ENCODE assay signal across 18 cellular contexts in the genomic region with DNA sequence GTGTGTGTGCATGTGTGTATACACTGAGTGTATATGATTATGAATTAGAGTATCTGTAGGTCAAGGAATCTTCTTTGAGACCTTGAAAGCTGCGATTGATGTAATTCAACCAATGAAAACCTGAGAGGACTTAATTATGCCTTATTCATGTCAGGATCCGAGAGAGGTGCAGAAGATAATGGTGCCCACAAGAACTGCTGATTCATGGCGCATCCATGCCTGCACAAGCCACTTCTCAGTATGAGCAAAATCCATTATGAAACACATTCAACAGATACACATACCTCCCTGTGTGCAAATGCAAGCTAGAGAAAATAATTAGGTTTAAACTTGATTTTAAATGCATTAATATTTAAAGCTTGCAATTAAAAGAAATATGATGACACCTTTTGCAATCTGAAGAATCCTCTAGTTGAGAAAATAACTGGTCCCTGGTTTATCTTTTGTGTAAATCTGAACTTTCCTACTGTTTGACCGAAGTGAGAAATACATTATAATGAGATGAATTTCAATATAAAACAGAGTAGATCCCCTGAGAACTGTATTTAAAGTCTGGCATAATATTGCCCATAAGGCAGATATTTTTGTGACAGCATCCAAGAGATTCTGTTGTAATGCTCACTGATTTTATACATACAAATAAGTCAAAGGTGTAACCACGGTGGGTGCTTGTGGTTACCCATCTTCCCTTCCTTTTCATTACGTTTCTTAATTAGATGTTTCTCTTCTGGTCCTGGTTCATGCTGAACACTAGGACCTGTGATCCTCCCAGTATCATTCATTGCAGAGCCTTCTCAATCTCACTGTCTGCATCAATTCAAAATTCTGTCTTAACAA.
"Had no signal": no experiment of that assay in that cellular context is flagged by ENCODE, and none has a peak within 500 bp of the region (broad histone marks: within the 10 kb centered on the region; RNA-seq: fewer than 3 reads in every experiment).

No MANE protein-coding gene starts in this region.

- ATAC-seq: esophagus mucosa; left lobe of liver; mucosa of descending colon; naive thymus-derived CD4-positive, alpha-beta T cell had no signal

- H3K27ac Mint-ChIP-seq: activated T-helper 1 cell treated with anti-CD3 and anti-CD28 coated beads, Interleukin-12 subunit alpha, Interleukin-12 subunit beta, Interleukin-2, Interleukin-4 antibody, amounts not matched to agents 30 ng/mL and 10 ng/mL and 1 ng/mL, durations not matched to agents 14 hours and 24 hours and 36 hours; T-cell had no signal

- H3K36me3 Mint-ChIP-seq: T-cell had no signal

- FAIRE-seq: colon, endometrium, keratinocyte, urothelium cell line had no signal

- H3K9me3 Mint-ChIP-seq: activated T-helper 1 cell treated with anti-CD3 and anti-CD28 coated beads, Interleukin-12 subunit alpha, Interleukin-12 subunit beta, Interleukin-2, Interleukin-4 antibody, amounts not matched to agents 30 ng/mL and 10 ng/mL and 1 ng/mL, durations not matched to agents 14 hours and 24 hours and 36 hours; T-cell had no signal

- H3K27me3 Mint-ChIP-seq: naive thymus-derived CD4-positive, alpha-beta T cell; T-cell had no signal

- DNase-seq: activated CD4-positive, alpha-beta T cell treated with anti-CD3 and anti-CD28 coated beads for 1 hour; activated naive CD4-positive, alpha-beta T cell; amniotic stem cell; mammary epithelial cell; mucosa of descending colon; sigmoid colon; spleen; T-cell; T1000; tibial artery had no signal

- H3K4me3 Mint-ChIP-seq: activated T-helper 1 cell treated with anti-CD3 and anti-CD28 coated beads, Interleukin-12 subunit alpha, Interleukin-12 subunit beta, Interleukin-2, Interleukin-4 antibody, amounts not matched to agents 30 ng/mL and 10 ng/mL and 1 ng/mL, durations not matched to agents 14 hours and 24 hours and 36 hours had no signal
